8 cellular contexts compared by ENCODE assay signal in the genomic region with DNA sequence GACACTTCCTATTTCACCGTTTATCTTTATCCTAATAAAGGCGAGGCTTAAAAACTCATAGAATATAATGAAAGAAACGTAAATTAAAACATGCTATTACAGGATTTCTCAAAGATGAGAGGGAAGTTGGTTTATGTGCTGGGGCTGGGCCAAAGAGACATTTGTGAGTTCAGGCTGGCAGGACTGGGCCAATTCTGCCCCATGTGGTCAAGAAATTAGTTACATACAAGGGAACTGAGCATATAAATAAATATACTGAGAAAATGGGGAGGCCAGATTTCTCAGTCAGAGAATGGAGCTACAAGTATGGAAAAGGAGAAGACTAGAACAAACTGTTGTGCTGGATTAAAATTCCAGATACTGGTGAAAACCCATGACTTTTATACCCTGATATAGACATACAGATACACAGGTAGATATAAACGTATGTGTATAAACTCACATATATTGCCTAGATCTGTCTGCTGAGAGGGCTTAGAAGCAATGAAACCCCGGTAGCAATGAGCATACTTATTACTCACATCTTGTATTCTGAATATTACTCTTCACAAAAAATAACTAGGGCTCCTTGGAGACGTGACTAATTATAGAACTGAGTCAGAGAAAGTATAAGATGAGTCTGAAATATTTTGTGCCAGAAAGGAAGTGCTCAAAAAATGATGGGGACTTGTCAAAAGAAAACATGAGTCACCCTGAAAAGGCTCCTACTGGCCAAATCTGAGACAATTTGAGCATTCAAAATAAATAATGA.
DNase-seq lines count a peak whose midpoint lies in the region; ATAC-seq, FAIRE-seq and TF ChIP-seq lines count a peak whose summit lies in the region.

No MANE protein-coding gene starts in this region.

- peak; percentile 65 for DNase-seq in A172 (ENCODE audit: low spot score)
- DNase-seq in GM13976 (ENCODE audit: low spot score) = peak; percentile 64
- DNase-seq in NAMALWA (ENCODE audit: low spot score) = peak; percentile 36
- no peak for DNase-seq in H1 (ENCODE audit: low read depth in 1 of 2, low spot score in 2 of 2)
- DNase-seq in stimulated activated CD8-positive, alpha-beta memory T cell treated with anti-CD3 and anti-CD28 coated beads, Interleukin-4, amount 100 ng/mL, for 48 hours = no peak
- no peak for DNase-seq in posterior vena cava (ENCODE audit: low spot score)

- H2AFZ ChIP-seq in H1 (ENCODE audit: low read length) = no peak overlapping the region

- peaks cover 0 to 19% (median 4%) of the 10 kb centered on the region in 4 experiments; a peak in 3 of 8 replicates for H3K36me3 ChIP-seq in H1 (ENCODE audit: control insufficient read depth in 2 of 4, insufficient read depth in 4 of 4, low read length in 3 of 4)

- no peak overlapping the region for H4K8ac ChIP-seq in H1 (ENCODE audit: extremely low read depth, insufficient read depth, low read length)

- H3K4me1 ChIP-seq in H1 (replicated peaks in 1 of 4; ENCODE audit: control insufficient read depth in 3 of 4, insufficient read depth in 4 of 4, low read length in 3 of 4) = no peaks in the 10 kb centered on the region; a peak in 1 of 7 replicates

- no peak overlapping the region for H3K4me3 ChIP-seq in H1 (ENCODE audit: extremely low read depth in 1 of 4, insufficient read depth in 2 of 4, low read depth in 3 of 4, low read length in 4 of 4)

- H3K4me3 Mint-ChIP-seq in stimulated activated naive CD8-positive, alpha-beta T cell treated with anti-CD3 and anti-CD28 coated beads, Interleukin-15, Interleukin-2, amounts not matched to agents 100 ng/mL and 50 ng/mL, for 24 hours = peak overlapping the region; percentile 40

- POLR2A ChIA-PET in H1 (lab: Charles Lee; ENCODE audit: partially characterized antibody) = no interaction called here

- peaks cover 50% of the 10 kb centered on the region for H3K36me3 Mint-ChIP-seq in stimulated activated naive CD8-positive, alpha-beta T cell treated with anti-CD3 and anti-CD28 coated beads, Interleukin-15, Interleukin-2, amounts not matched to agents 100 ng/mL and 50 ng/mL, for 24 hours (ENCODE audit: low read depth)

- no peak overlapping the region for H2AK5ac ChIP-seq in H1 (ENCODE audit: low read depth, low read length)

- no peak overlapping the region for H2BK12ac ChIP-seq in H1 (ENCODE audit: low read depth, low read length)

- H2BK15ac ChIP-seq in H1 (ENCODE audit: low read length) = no peak overlapping the region

- FAIRE-seq in H1 (lab: Jason Lieb, UNC) = no peak

- H3K23ac ChIP-seq in H1 (ENCODE audit: insufficient read length) = no peak overlapping the region

- TF ChIP-seq CTCF in GM13976 (IDR thresholded peaks at IDR 0.05; ENCODE audit: borderline replicate concordance, control extremely low read depth, extremely low read depth, insufficient read depth, missing control alignments) (no peak), H1 (IDR thresholded peaks at IDR 0.05; ENCODE audit: control extremely low read depth in 1 of 3, insufficient read depth in 1 of 3, low read depth in 1 of 3, low read length in 3 of 3) (peak in 2 of 3 experiments; percentile 21 to 47; a peak in 2 of 4 replicates)

- CTCF ChIA-PET in H1 (lab: Charles Lee; ENCODE audit: partially characterized antibody) = interaction anchor here (0.6 to 1.0 kb wide), 7 partner anchors 9 to 194 kb away, joined by 3 to 4 read pairs (median 3); no protein-coding TSS in a partner anchor

- H3K18ac ChIP-seq in H1 (ENCODE audit: extremely low read depth, low read length) = no peak overlapping the region

- H3K27ac Mint-ChIP-seq in stimulated activated naive CD8-positive, alpha-beta T cell treated with anti-CD3 and anti-CD28 coated beads, Interleukin-15, Interleukin-2, amounts not matched to agents 100 ng/mL and 50 ng/mL, for 24 hours = peak overlapping the region; percentile 22

- H3K27ac ChIP-seq in H1 (ENCODE audit: low read depth, low read length) = no peak overlapping the region

- H3K4me2 ChIP-seq in H1 (ENCODE audit: insufficient read depth in 1 of 2, low read depth in 2 of 2, low read length in 2 of 2) = no peak overlapping the region

- no peak overlapping the region for H2BK120ac ChIP-seq in H1 (replicated peaks; ENCODE audit: low read depth, low read length)

- no peak for TF ChIP-seq EP300 in H1 (IDR thresholded peaks at IDR 0.05; ENCODE audit: borderline replicate concordance in 1 of 2, low read depth in 2 of 2, low read length in 2 of 2)

- no peaks in the 10 kb centered on the region for H3K79me2 ChIP-seq in H1 (ENCODE audit: control insufficient read depth in 1 of 2, insufficient read depth in 2 of 2, low read length in 2 of 2)

- peak; percentile 75 for ATAC-seq in HG02642 (IDR thresholded peaks at IDR 0.05; ENCODE audit: poor library complexity, unreplicated experiment)

- peaks cover 25% of the 10 kb centered on the region for H3K9me3 Mint-ChIP-seq in stimulated activated naive CD8-positive, alpha-beta T cell treated with anti-CD3 and anti-CD28 coated beads, Interleukin-15, Interleukin-2, amounts not matched to agents 100 ng/mL and 50 ng/mL, for 24 hours

- H3K27me3 Mint-ChIP-seq in stimulated activated naive CD8-positive, alpha-beta T cell treated with anti-CD3 and anti-CD28 coated beads, Interleukin-15, Interleukin-2, amounts not matched to agents 100 ng/mL and 50 ng/mL, for 24 hours = no peaks in the 10 kb centered on the region

- no peak overlapping the region for H3K4ac ChIP-seq in H1 (replicated peaks; ENCODE audit: insufficient read length, low read depth, low read length)

- H2BK5ac ChIP-seq in H1 (ENCODE audit: low read depth, low read length) = no peak overlapping the region

- no peaks in the 10 kb centered on the region for H3K27me3 ChIP-seq in H1 (replicated peaks in 1 of 4; ENCODE audit: control insufficient read depth in 3 of 4, extremely low read depth in 1 of 4, insufficient read depth in 3 of 4, low read length in 3 of 4)

- H3K56ac ChIP-seq in H1 (replicated peaks; ENCODE audit: insufficient read length, low read depth, low read length) = no peak overlapping the region

- no peak overlapping the region for H3K9ac ChIP-seq in H1 (replicated peaks in 1 of 4; ENCODE audit: extremely low read depth in 1 of 4, low read depth in 3 of 4, low read length in 3 of 4)

- in situ Hi-C loops in GM13976 (cut with MboI; ENCODE audit: low sequenced_read_pairs, unreplicated experiment) = no loop called here

- H2BK20ac ChIP-seq in H1 (ENCODE audit: low read length) = no peak overlapping the region

- peaks cover 23 to 34% of the 10 kb centered on the region in 2 experiments for H3K9me3 ChIP-seq in H1 (ENCODE audit: insufficient read depth in 2 of 2, low read depth in 1 of 2, low read length in 1 of 2)

- H3K4me1 Mint-ChIP-seq in stimulated activated naive CD8-positive, alpha-beta T cell treated with anti-CD3 and anti-CD28 coated beads, Interleukin-15, Interleukin-2, amounts not matched to agents 100 ng/mL and 50 ng/mL, for 24 hours (ENCODE audit: low read depth) = peaks cover 20% of the 10 kb centered on the region

- H3K23me2 ChIP-seq in H1 (ENCODE audit: low read depth, low read length) = no peaks in the 10 kb centered on the region

- peak; percentile 49 to 56 for TF ChIP-seq RAD21 in H1 (IDR thresholded peaks at IDR 0.05 in 1 of 2, conservative IDR thresholded peaks at IDR 0.05 in 1 of 2; ENCODE audit: low read depth in 2 of 2, low read length in 2 of 2)

- TF ChIP-seq POLR2A in H1 (IDR thresholded peaks at IDR 0.05; ENCODE audit: control extremely low read depth in 1 of 2, low read depth in 2 of 2, low read length in 2 of 2) = no peak

- no peak overlapping the region for H4K5ac ChIP-seq in H1 (ENCODE audit: insufficient read length, low read depth, low read length)

- intact Hi-C loops in posterior vena cava (cut with DNase I) = no loop called here

- H3K14ac ChIP-seq in H1 (ENCODE audit: insufficient read length) = no peak overlapping the region

- H4K91ac ChIP-seq in H1 (replicated peaks; ENCODE audit: insufficient read length, low read length) = no peak overlapping the region

- WGBS in H1 (ENCODE audit: extremely low coverage in 1 of 2, insufficient coverage in 1 of 2, insufficient read length in 1 of 2, insufficient replicate concordance in 2 of 2, low coverage in 1 of 2, low lambda C conversion rate in 2 of 2, missing lambda C conversion rate in 1 of 2), 2 experiments = 84% methylated on average over 6 of the region's 6 CpGs; no CpG with 5 or more reads in 1 of the 2 experiments

- no peaks in the 10 kb centered on the region for H3K79me1 ChIP-seq in H1 (ENCODE audit: low read depth, low read length)

- no peaks in the 10 kb centered on the region for H4K20me1 ChIP-seq in H1 (replicated peaks in 1 of 2; ENCODE audit: control insufficient read depth in 1 of 2, insufficient read depth in 2 of 2, low read length in 2 of 2)

TF ChIP-seq in H1, 55 proteins besides CTCF, POLR2A, EP300 and RAD21 (continues in another document):
- TF ChIP-seq BACH1 (IDR thresholded peaks at IDR 0.05; ENCODE audit: low read length) (no peak), POU5F1 (IDR thresholded peaks at IDR 0.05; ENCODE audit: low read depth, low read length) (no peak), RXRA (IDR thresholded peaks at IDR 0.05; ENCODE audit: insufficient read depth, low read depth, low read length) (no peak), PHF8 (conservative IDR thresholded peaks at IDR 0.05; ENCODE audit: low read depth, low read length) (no peak), BCL11A (IDR thresholded peaks at IDR 0.05; ENCODE audit: low read depth in 2 of 2, low read length in 2 of 2) (no peak), HDAC2 (IDR thresholded peaks at IDR 0.05; ENCODE audit: borderline replicate concordance in 1 of 2, low read depth in 2 of 2, low read length in 2 of 2) (no peak), CTBP2 (IDR thresholded peaks at IDR 0.05; ENCODE audit: borderline replicate concordance, insufficient read depth, insufficient read length, low read length) (no peak), FOSL1 (IDR thresholded peaks at IDR 0.05; ENCODE audit: insufficient read depth, low read depth, low read length) (no peak)
- TF ChIP-seq, protein P1, sequence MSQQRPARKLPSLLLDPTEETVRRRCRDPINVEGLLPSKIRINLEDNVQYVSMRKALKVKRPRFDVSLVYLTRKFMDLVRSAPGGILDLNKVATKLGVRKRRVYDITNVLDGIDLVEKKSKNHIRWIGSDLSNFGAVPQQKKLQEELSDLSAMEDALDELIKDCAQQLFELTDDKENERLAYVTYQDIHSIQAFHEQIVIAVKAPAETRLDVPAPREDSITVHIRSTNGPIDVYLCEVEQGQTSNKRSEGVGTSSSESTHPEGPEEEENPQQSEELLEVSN (IDR thresholded peaks at IDR 0.05) = no peak
- TF ChIP-seq, protein P2, sequence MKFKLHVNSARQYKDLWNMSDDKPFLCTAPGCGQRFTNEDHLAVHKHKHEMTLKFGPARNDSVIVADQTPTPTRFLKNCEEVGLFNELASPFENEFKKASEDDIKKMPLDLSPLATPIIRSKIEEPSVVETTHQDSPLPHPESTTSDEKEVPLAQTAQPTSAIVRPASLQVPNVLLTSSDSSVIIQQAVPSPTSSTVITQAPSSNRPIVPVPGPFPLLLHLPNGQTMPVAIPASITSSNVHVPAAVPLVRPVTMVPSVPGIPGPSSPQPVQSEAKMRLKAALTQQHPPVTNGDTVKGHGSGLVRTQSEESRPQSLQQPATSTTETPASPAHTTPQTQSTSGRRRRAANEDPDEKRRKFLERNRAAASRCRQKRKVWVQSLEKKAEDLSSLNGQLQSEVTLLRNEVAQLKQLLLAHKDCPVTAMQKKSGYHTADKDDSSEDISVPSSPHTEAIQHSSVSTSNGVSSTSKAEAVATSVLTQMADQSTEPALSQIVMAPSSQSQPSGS (IDR thresholded peaks at IDR 0.05; ENCODE audit: low read length) = no peak

Comparison
In these comparisons a context has a peak if more than half of its experiments do, and no peak if none do; other contexts are left out.
1. DNase-seq: peak in A172 (single experiment), GM13976 (single experiment) and NAMALWA (single experiment); none in H1 (0 of 2), stimulated activated CD8-positive, alpha-beta memory T cell treated with anti-CD3 and anti-CD28 coated beads, Interleukin-4, amount 100 ng/mL, for 48 hours (single experiment) and posterior vena cava (single experiment).